ENCODE assay signal across 8 cellular contexts in the genomic region with DNA sequence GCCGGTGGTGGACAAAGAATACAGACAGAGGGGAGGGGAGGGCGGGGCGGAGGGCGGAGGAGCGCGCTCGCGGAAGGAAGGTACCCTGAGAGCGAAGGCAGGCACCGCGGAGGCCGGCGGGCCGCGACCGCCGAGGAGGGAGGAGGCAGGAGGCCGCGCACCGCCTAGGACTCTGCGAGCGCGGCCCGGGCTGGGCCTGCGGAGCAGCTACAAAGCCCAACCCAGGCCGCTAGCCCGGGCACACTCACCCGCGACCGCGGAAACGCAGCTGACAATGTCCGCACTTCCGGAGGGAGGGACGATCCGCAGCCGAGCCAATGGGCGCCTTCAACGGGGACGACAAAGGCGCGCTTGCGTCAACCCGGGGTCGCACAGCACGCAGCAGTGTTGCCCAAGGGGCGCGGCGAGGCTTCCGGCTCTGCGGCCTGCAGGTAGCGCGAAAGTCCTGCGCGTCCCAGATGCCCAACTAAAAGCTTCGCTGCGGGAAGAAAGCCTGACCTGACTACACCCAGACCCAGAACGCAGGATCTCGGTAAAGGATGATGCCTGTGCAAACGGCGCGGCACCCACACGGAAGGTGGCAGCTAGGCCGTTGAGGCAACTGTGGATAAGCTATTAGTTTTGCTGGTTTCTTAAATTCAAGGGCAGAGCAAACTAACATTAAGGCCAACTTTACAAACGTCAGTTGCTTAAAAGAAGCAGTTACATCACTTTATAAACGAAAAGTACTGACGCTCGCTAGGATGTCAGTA. TPM values are rescaled to one million over a fixed set of nuclear protein-coding genes. Genes with fewer than 3 reads are reported as not detected.
DNase-seq lines count a peak whose midpoint lies in the region; ATAC-seq and TF ChIP-seq lines count a peak whose summit lies in the region.

A gene (minus strand): TSS at position 276 of the 752 bp plus-strand sequence. CDS start 3,486 bp downstream, outside the sequence.

- H3K4me3 ChIP-seq in SU-DHL-6 (ENCODE audit: insufficient read depth, low read length, poor library complexity, severe bottlenecking) (peak within 1 kb of the TSS; percentile 85), parathyroid adenoma (ENCODE audit: low read depth, low read length) (peak within 1 kb of the TSS; percentile 90), tibial nerve (peak within 1 kb of the TSS; percentile 60 to 84 (median 81))

- POLR2A ChIA-PET in activated naive CD8-positive, alpha-beta T cell treated with anti-CD3 and anti-CD28 coated beads, Interleukin-2, amount 10 ng/mL, durations not matched to agents 7 days and 5 days (lab: Charles Lee) = interaction anchor here (0.8 to 2.6 kb wide), 11 partner anchors 9 to 779 kb away, joined by 3 to 23 read pairs (median 3); a partner anchor contains a TSS

- no peaks in the 10 kb centered on the region for H3K27me3 Mint-ChIP-seq in activated naive CD8-positive, alpha-beta T cell treated with anti-CD3 and anti-CD28 coated beads, Interleukin-2, amount 10 ng/mL, durations not matched to agents 7 days and 5 days

- H3K4me1 ChIP-seq in parathyroid adenoma (no peaks in the 10 kb centered on the region), tibial nerve (peaks cover 0 to 57% (median 16%) of the 10 kb centered on the region in 4 donors)

- peak; percentile 97 for TF ChIP-seq POLR2A in GM10847 (IDR thresholded peaks at IDR 0.05; ENCODE audit: extremely low read depth, insufficient read length)
- TF ChIP-seq POLR2A in tibial nerve (IDR thresholded peaks at IDR 0.05) = peak; percentile 93 to 94

- H3K27me3 ChIP-seq in SU-DHL-6 (ENCODE audit: low read length) (no peaks in the 10 kb centered on the region), parathyroid adenoma (ENCODE audit: control insufficient read depth, insufficient read depth, low read length) (no peaks in the 10 kb centered on the region), tibial nerve (no peaks in the 10 kb centered on the region)

- H3K36me3 ChIP-seq in SU-DHL-6 (ENCODE audit: low read length) (peaks cover 44% of the 10 kb centered on the region), parathyroid adenoma (ENCODE audit: control insufficient read depth, insufficient read depth, low read length) (no peaks in the 10 kb centered on the region), tibial nerve (peaks cover 0 to 46% (median 0%) of the 10 kb centered on the region in 3 donors)

- peak within 1 kb of the TSS; percentile 96 for H3K27ac Mint-ChIP-seq in activated naive CD8-positive, alpha-beta T cell treated with anti-CD3 and anti-CD28 coated beads, Interleukin-2, amount 10 ng/mL, durations not matched to agents 7 days and 5 days

- no peaks in the 10 kb centered on the region for H3K9me3 Mint-ChIP-seq in activated naive CD8-positive, alpha-beta T cell treated with anti-CD3 and anti-CD28 coated beads, Interleukin-2, amount 10 ng/mL, durations not matched to agents 7 days and 5 days

- intact Hi-C loops in Right ventricle myocardium superior (cut with DNase I) = no loop called here

- H2AFZ ChIP-seq in SU-DHL-6 (ENCODE audit: low read depth, low read length, severe bottlenecking) (peak within 1 kb of the TSS; percentile 52), parathyroid adenoma (peak within 1 kb of the TSS; percentile 75)

- H3K9me3 ChIP-seq in SU-DHL-6 (ENCODE audit: insufficient read depth, low read length) = no peaks in the 10 kb centered on the region
- no peaks in the 10 kb centered on the region for H3K9me3 ChIP-seq in parathyroid adenoma (ENCODE audit: control insufficient read depth, low read length)
- H3K9me3 ChIP-seq in tibial nerve = no peaks in the 10 kb centered on the region

- H3K4me1 Mint-ChIP-seq in activated naive CD8-positive, alpha-beta T cell treated with anti-CD3 and anti-CD28 coated beads, Interleukin-2, amount 10 ng/mL, durations not matched to agents 7 days and 5 days = peaks cover 43% of the 10 kb centered on the region

- H4K20me1 ChIP-seq in SU-DHL-6 (ENCODE audit: low read depth, low read length) = peaks cover 20% of the 10 kb centered on the region; the same call in 1 of the 2 replicates

- TF ChIP-seq EP300 in tibial nerve (IDR thresholded peaks at IDR 0.05) = peak; percentile 46 to 98

- peak within 1 kb of the TSS; percentile 83 for H3K4me2 ChIP-seq in SU-DHL-6 (ENCODE audit: low read depth, low read length, poor library complexity, severe bottlenecking)
- H3K4me2 ChIP-seq in parathyroid adenoma (ENCODE audit: low read length) = peak within 1 kb of the TSS; percentile 75

- H3K9ac ChIP-seq in SU-DHL-6 (ENCODE audit: low read length) (peak within 1 kb of the TSS; percentile 75), parathyroid adenoma (no peak within 1 kb of the TSS)

- peak; percentile 93 for DNase-seq in NCI-H128 (lab: John Stamatoyannopoulos, UW; ENCODE audit: unreplicated experiment)
- peak; percentile 96 for DNase-seq in activated naive CD8-positive, alpha-beta T cell treated with anti-CD3 and anti-CD28 coated beads, Interleukin-2, amount 10 ng/mL, durations not matched to agents 7 days and 5 days
- DNase-seq in Right ventricle myocardium superior = peak; percentile 98
- DNase-seq in tibial nerve (ENCODE audit: low spot score in 2 of 2) = peak; percentile 86 to 92

- 5% methylated on average over 46 to 56 of the region's 68 CpGs for WGBS in tibial nerve, 2 donors

- peak within 1 kb of the TSS; percentile 94 for H3K4me3 Mint-ChIP-seq in activated naive CD8-positive, alpha-beta T cell treated with anti-CD3 and anti-CD28 coated beads, Interleukin-2, amount 10 ng/mL, durations not matched to agents 7 days and 5 days

- no peak for TF ChIP-seq CTCF in SU-DHL-6 (IDR thresholded peaks at IDR 0.05; ENCODE audit: insufficient read depth, low read length, poor library complexity, severe bottlenecking)
- TF ChIP-seq CTCF in parathyroid adenoma (IDR thresholded peaks at IDR 0.05) = no peak
- TF ChIP-seq CTCF in tibial nerve (IDR thresholded peaks at IDR 0.05) = peak in 2 of 5 experiments; percentile 28 to 33

- H3K79me2 ChIP-seq in SU-DHL-6 (ENCODE audit: insufficient read depth, low read length) = peaks cover 57% of the 10 kb centered on the region
- H3K79me2 ChIP-seq in parathyroid adenoma = peaks cover 17% of the 10 kb centered on the region

- peaks cover 40% of the 10 kb centered on the region for H3K36me3 Mint-ChIP-seq in activated naive CD8-positive, alpha-beta T cell treated with anti-CD3 and anti-CD28 coated beads, Interleukin-2, amount 10 ng/mL, durations not matched to agents 7 days and 5 days

- ATAC-seq in HG02678 (IDR thresholded peaks at IDR 0.05; ENCODE audit: unreplicated experiment) (peak; percentile 96), Right ventricle myocardium superior (ENCODE audit: poor library complexity) (peak; percentile 98)
- peak; percentile 92 for ATAC-seq in activated naive CD8-positive, alpha-beta T cell treated with anti-CD3 and anti-CD28 coated beads, Interleukin-2, amount 10 ng/mL, durations not matched to agents 7 days and 5 days (ENCODE audit: low read depth)

- H3F3A ChIP-seq in SU-DHL-6 (ENCODE audit: insufficient read depth) = peaks cover 59% of the 10 kb centered on the region

- no peaks in the 10 kb centered on the region for H3K9me2 ChIP-seq in SU-DHL-6 (replicated peaks; ENCODE audit: insufficient read depth, low read length)

- H3K27ac ChIP-seq in SU-DHL-6 (ENCODE audit: low read depth, low read length) (peak within 1 kb of the TSS; percentile 90), parathyroid adenoma (peak within 1 kb of the TSS; percentile 81), tibial nerve (peak within 1 kb of the TSS; percentile 81 to 97 (median 96))

RNA-seq across cellular contexts. Expression of the gene that starts here (rescaled TPM):
- total RNA-seq in activated naive CD8-positive, alpha-beta T cell treated with anti-CD3 and anti-CD28 coated beads, Interleukin-2, amount 10 ng/mL, durations not matched to agents 7 days and 5 days = 10 to 100 TPM; 26.9 to 29.1 TPM
- total RNA-seq in Right ventricle myocardium superior (40.2 TPM), tibial nerve (10 to 100 TPM; 22.2 to 38.5 (median 26.7) TPM)

Comparison
In these comparisons a context has a peak if more than half of its experiments do, and no peak if none do; other contexts are left out.
1. Peak in every context shown above with its lines: DNase-seq, ATAC-seq, H3K4me3 ChIP-seq and H3K27ac ChIP-seq.